8 cellular contexts compared by ENCODE assay signal in genomic region chr22:22928666-22929380, GRCh38. TPM values are rescaled to one million over a fixed set of nuclear protein-coding genes. Genes with fewer than 3 reads are reported as not detected.
DNase-seq lines count a peak whose midpoint lies in the region; ATAC-seq, FAIRE-seq and TF ChIP-seq lines count a peak whose summit lies in the region.

No MANE protein-coding gene starts in this region.

- TF ChIP-seq CTCF in keratinocyte (optimal IDR thresholded peaks at IDR 0.05 in 1 of 3, IDR thresholded peaks at IDR 0.05 in 1 of 3, conservative IDR thresholded peaks at IDR 0.05 in 1 of 3; ENCODE audit: extremely low read depth in 1 of 3, insufficient read depth in 2 of 3, low read length in 3 of 3) (no peak), nephron progenitor cell (IDR thresholded peaks at IDR 0.05) (no peak), WTC11 (IDR thresholded peaks at IDR 0.05) (no peak)

- H3K27me3 ChIP-seq in keratinocyte (ENCODE audit: control insufficient read depth, extremely low read depth, insufficient read depth, low read length): no peaks in the 10 kb centered on the region

- H3K27ac Mint-ChIP-seq in activated CD4-positive, alpha-beta T cell treated with anti-CD3 and anti-CD28 coated beads, Interleukin-2, amount 10 ng/mL, durations not matched to agents 24 days and 14 days: peak overlapping the region; percentile 75
- H3K27ac Mint-ChIP-seq in nephron progenitor cell (no peak overlapping the region), WTC11 (no peak overlapping the region)

- peak; percentile 93 for FAIRE-seq in GM12892 (lab: Jason Lieb, UNC)
- no peak for FAIRE-seq in keratinocyte (lab: Jason Lieb, UNC)

- H3K4me3 ChIP-seq in keratinocyte (ENCODE audit: control insufficient read depth in 2 of 3, extremely low read depth in 1 of 3, insufficient read depth in 2 of 3, low read depth in 1 of 3, low read length in 3 of 3): no peak overlapping the region

- no peak overlapping the region for H2AFZ ChIP-seq in keratinocyte (ENCODE audit: control insufficient read depth, low read length)

- no peaks in the 10 kb centered on the region for H3K36me3 ChIP-seq in keratinocyte (ENCODE audit: control insufficient read depth in 2 of 2, extremely low read depth in 1 of 2, insufficient read depth in 2 of 2, low read length in 2 of 2)

- POLR2A ChIA-PET in WTC11 (lab: Charles Lee): no interaction called here

- CTCF ChIA-PET in WTC11 (lab: Charles Lee): interaction anchor here (0.7 to 4.7 kb wide), 7 partner anchors 14 to 228 kb away, joined by 3 to 26 read pairs (median 4); no protein-coding TSS in a partner anchor

- intact Hi-C loops in activated CD4-positive, alpha-beta T cell treated with anti-CD3 and anti-CD28 coated beads, Interleukin-2, amount 10 ng/mL, durations not matched to agents 24 days and 14 days (cut with micrococcal nuclease): loop anchor here (5.0 kb wide), 1 partner anchor 42 kb away; the partner anchor contains the start of gene IGLL5

- H3K4me1 Mint-ChIP-seq in activated CD4-positive, alpha-beta T cell treated with anti-CD3 and anti-CD28 coated beads, Interleukin-2, amount 10 ng/mL, durations not matched to agents 24 days and 14 days: peaks cover 44% of the 10 kb centered on the region
- peaks cover 51% of the 10 kb centered on the region for H3K4me1 Mint-ChIP-seq in nephron progenitor cell
- H3K4me1 Mint-ChIP-seq in WTC11: peaks cover 23% of the 10 kb centered on the region

- peak; percentile 29 for TF ChIP-seq POLR2A in GM12892 (IDR thresholded peaks at IDR 0.05; ENCODE audit: low read depth, low read length)

- peak overlapping the region; percentile 49 for H3K4me3 Mint-ChIP-seq in activated CD4-positive, alpha-beta T cell treated with anti-CD3 and anti-CD28 coated beads, Interleukin-2, amount 10 ng/mL, durations not matched to agents 24 days and 14 days
- no peak overlapping the region for H3K4me3 Mint-ChIP-seq in nephron progenitor cell
- no peak overlapping the region for H3K4me3 Mint-ChIP-seq in WTC11

- no peak overlapping the region for H3K27ac ChIP-seq in keratinocyte (ENCODE audit: control insufficient read depth, insufficient read depth, low read length)

- H4K20me1 ChIP-seq in keratinocyte (ENCODE audit: control insufficient read depth, extremely low read depth, insufficient read depth, low read length): no peaks in the 10 kb centered on the region

- H3K79me2 ChIP-seq in keratinocyte (ENCODE audit: control insufficient read depth, insufficient read depth, low read length): no peaks in the 10 kb centered on the region

- DNase-seq in GM12892 (ENCODE audit: insufficient read length): peak; percentile 89
- peak; percentile 92 for DNase-seq in activated CD4-positive, alpha-beta T cell treated with anti-CD3 and anti-CD28 coated beads, Interleukin-2, amount 10 ng/mL, durations not matched to agents 24 days and 14 days
- DNase-seq in keratinocyte (ENCODE audit: low read depth, low spot score): peak; percentile 5
- no peak for DNase-seq in nephron progenitor cell
- DNase-seq in WTC11 (ENCODE audit: low spot score): no peak
- no peak for DNase-seq in NCI-H2171 (lab: John Stamatoyannopoulos, UW)

- no peaks in the 10 kb centered on the region for H3K4me1 ChIP-seq in keratinocyte (ENCODE audit: control insufficient read depth, extremely low read depth, insufficient read depth, low read length)

- no peak overlapping the region for H3K9ac ChIP-seq in keratinocyte (ENCODE audit: control insufficient read depth, extremely low read depth, insufficient read depth, low read length)

- no peaks in the 10 kb centered on the region for H3K9me1 ChIP-seq in keratinocyte (ENCODE audit: control insufficient read depth, extremely low read depth, insufficient read depth, low read length)

- dilution Hi-C loops in keratinocyte (cut with MboI; ENCODE audit: extremely low pct_ligation_motif_present, low sequenced_read_pairs): no loop called here

- H3K27me3 Mint-ChIP-seq in activated CD4-positive, alpha-beta T cell treated with anti-CD3 and anti-CD28 coated beads, Interleukin-2, amount 10 ng/mL, durations not matched to agents 24 days and 14 days: no peaks in the 10 kb centered on the region
- H3K27me3 Mint-ChIP-seq in nephron progenitor cell (ENCODE audit: low read depth, poor library complexity) (peaks cover 11% of the 10 kb centered on the region), WTC11 (ENCODE audit: low read depth) (peaks cover 50% of the 10 kb centered on the region)

- peak; percentile 74 for ATAC-seq in GM21423 (IDR thresholded peaks at IDR 0.05; ENCODE audit: unreplicated experiment)
- peak; percentile 75 for ATAC-seq in HG03571 (IDR thresholded peaks at IDR 0.05; ENCODE audit: unreplicated experiment)
- no peak for ATAC-seq in WTC11

- no peak overlapping the region for H3K4me2 ChIP-seq in keratinocyte (ENCODE audit: control insufficient read depth, extremely low read depth, insufficient read depth, low read depth, low read length)

- H3K9me3 Mint-ChIP-seq in activated CD4-positive, alpha-beta T cell treated with anti-CD3 and anti-CD28 coated beads, Interleukin-2, amount 10 ng/mL, durations not matched to agents 24 days and 14 days: no peaks in the 10 kb centered on the region
- H3K9me3 Mint-ChIP-seq in nephron progenitor cell (no peaks in the 10 kb centered on the region), WTC11 (no peaks in the 10 kb centered on the region)

- H3K9me3 ChIP-seq in keratinocyte (ENCODE audit: control insufficient read depth, low read depth, low read length): no peaks in the 10 kb centered on the region

- H3K36me3 Mint-ChIP-seq in activated CD4-positive, alpha-beta T cell treated with anti-CD3 and anti-CD28 coated beads, Interleukin-2, amount 10 ng/mL, durations not matched to agents 24 days and 14 days (ENCODE audit: low read depth): no peaks in the 10 kb centered on the region
- H3K36me3 Mint-ChIP-seq in nephron progenitor cell (ENCODE audit: low read depth) (no peaks in the 10 kb centered on the region), WTC11 (no peaks in the 10 kb centered on the region)

TF ChIP-seq in WTC11, 78 proteins besides CTCF, POLR2A, EP300 and RAD21 (continues in another document):
- TF ChIP-seq ZNF425 (CRISPR knock-in tag; conservative IDR thresholded peaks at IDR 0.05) (no peak), PREB (CRISPR knock-in tag; IDR thresholded peaks at IDR 0.05; ENCODE audit: borderline replicate concordance) (no peak), STAT6 (CRISPR knock-in tag; conservative IDR thresholded peaks at IDR 0.05; ENCODE audit: low read depth) (no peak), SMAD4 (CRISPR knock-in tag; IDR thresholded peaks at IDR 0.05) (no peak), ELF4 (CRISPR knock-in tag; IDR thresholded peaks at IDR 0.05; ENCODE audit: low read depth) (no peak)

RNA-seq across cellular contexts. Expression of gene IGLL5, which starts 41.2 kb away (rescaled TPM):
- 20.3 TPM for polyA plus RNA-seq in GM12892 (2012; ENCODE audit: missing spikeins)
- total RNA-seq in activated CD4-positive, alpha-beta T cell treated with anti-CD3 and anti-CD28 coated beads, Interleukin-2, amount 10 ng/mL, durations not matched to agents 24 days and 14 days: not detected in 2 replicates
- polyA plus RNA-seq in keratinocyte: not detected in 3 replicates
- not detected for polyA plus RNA-seq in keratinocyte (2011; ENCODE audit: low read depth)
- polyA plus RNA-seq in keratinocyte (2011; cell fraction: cytosol; rRNA removed): not detected in 2 replicates
- polyA plus RNA-seq in keratinocyte (2011; cell fraction: nucleus; rRNA removed): not detected in 2 replicates
- not detected in 2 replicates for polyA plus RNA-seq in keratinocyte (2012; ENCODE audit: low replicate concordance)
- not detected in 3 replicates for polyA minus RNA-seq in keratinocyte
- not detected for polyA minus RNA-seq in keratinocyte (2011; cell fraction: cytosol; rRNA and poly(A)+ RNA removed)
- not detected in 2 replicates for polyA minus RNA-seq in keratinocyte (2011; cell fraction: nucleus; rRNA and poly(A)+ RNA removed)
- total RNA-seq in WTC11 (2021): not detected in 3 replicates

Comparison
In these comparisons a context has a peak if more than half of its experiments do, and no peak if none do; other contexts are left out.
1. DNase-seq: peak in GM12892 (single experiment), activated CD4-positive, alpha-beta T cell treated with anti-CD3 and anti-CD28 coated beads, Interleukin-2, amount 10 ng/mL, durations not matched to agents 24 days and 14 days (single experiment) and keratinocyte (single experiment); none in nephron progenitor cell (single experiment), WTC11 (single experiment) and NCI-H2171 (single experiment).